9 cellular contexts compared by ENCODE assay signal in genomic region chr10:30510932-30511700, GRCh38.
DNase-seq lines count a peak whose midpoint lies in the region; ATAC-seq and TF ChIP-seq lines count a peak whose summit lies in the region.
"Had no signal": no experiment of that assay in that cellular context is flagged by ENCODE, and none has a peak within 500 bp of the region (broad histone marks: within the 10 kb centered on the region; RNA-seq: fewer than 3 reads in every experiment).

No MANE protein-coding gene starts in this region.

- DNase-seq in activated CD8-positive, alpha-beta memory T cell treated with anti-CD3 and anti-CD28 coated beads, Interleukin-2, amount 10 ng/mL, durations not matched to agents 7 days and 5 days: no peak
- no peak for DNase-seq in activated CD8-positive, alpha-beta memory T cell treated with anti-CD3 and anti-CD28 coated beads, Interleukin-2, amount 50 U/mL, for 4 hours
- no peak for DNase-seq in activated T-helper 2 cell treated with anti-CD3 and anti-CD28 coated beads, Interferon-gamma antibody, Interleukin-2, Interleukin-4, amounts not matched to agents 10 μg/mL and 5 μg/mL and 100 μg/mL, durations not matched to agents 14 hours and 24 hours and 36 hours (ENCODE audit: low spot score)
- DNase-seq in suprapubic skin (ENCODE audit: low spot score in 2 of 2): no peak
- DNase-seq in activated effector memory CD4-positive, alpha-beta T cell treated with Interleukin-2 at 50 U/mL for 16 hours: no peak
- DNase-seq in SW480 (ENCODE audit: low spot score): no peak
- no peak for DNase-seq in NOMO-1 treated with DMSO at 0.1 percent for 48 hours (lab: John Stamatoyannopoulos, UW; ENCODE audit: unreplicated experiment)
- DNase-seq: pancreas had no signal

- H3K4me1 Mint-ChIP-seq in activated CD8-positive, alpha-beta memory T cell treated with anti-CD3 and anti-CD28 coated beads, Interleukin-2, amount 10 ng/mL, durations not matched to agents 7 days and 5 days: peaks cover 31% of the 10 kb centered on the region
- H3K4me1 Mint-ChIP-seq in activated T-helper 2 cell treated with anti-CD3 and anti-CD28 coated beads, Interferon-gamma antibody, Interleukin-2, Interleukin-4, amounts not matched to agents 10 μg/mL and 5 μg/mL and 100 μg/mL, durations not matched to agents 14 hours and 24 hours and 36 hours (ENCODE audit: low read depth): peaks cover 30% of the 10 kb centered on the region

- ATAC-seq in activated CD8-positive, alpha-beta memory T cell treated with anti-CD3 and anti-CD28 coated beads, Interleukin-2, amount 10 ng/mL, durations not matched to agents 7 days and 5 days: peak; percentile 46
- ATAC-seq in HG03039 (IDR thresholded peaks at IDR 0.05; ENCODE audit: unreplicated experiment): peak; percentile 21

- H3K27ac ChIP-seq in suprapubic skin: peak overlapping the region; percentile 30

- no peaks in the 10 kb centered on the region for H3K36me3 ChIP-seq in suprapubic skin
- H3K36me3 ChIP-seq: pancreas had no signal

- no peaks in the 10 kb centered on the region for H3K9me3 ChIP-seq in suprapubic skin
- H3K9me3 ChIP-seq: pancreas had no signal

- peaks cover 3% of the 10 kb centered on the region for H3K36me3 Mint-ChIP-seq in activated CD8-positive, alpha-beta memory T cell treated with anti-CD3 and anti-CD28 coated beads, Interleukin-2, amount 10 ng/mL, durations not matched to agents 7 days and 5 days
- no peaks in the 10 kb centered on the region for H3K36me3 Mint-ChIP-seq in activated T-helper 2 cell treated with anti-CD3 and anti-CD28 coated beads, Interferon-gamma antibody, Interleukin-2, Interleukin-4, amounts not matched to agents 10 μg/mL and 5 μg/mL and 100 μg/mL, durations not matched to agents 14 hours and 24 hours and 36 hours (ENCODE audit: low read depth)

- H3K27me3 Mint-ChIP-seq in activated CD8-positive, alpha-beta memory T cell treated with anti-CD3 and anti-CD28 coated beads, Interleukin-2, amount 10 ng/mL, durations not matched to agents 7 days and 5 days: no peaks in the 10 kb centered on the region
- no peaks in the 10 kb centered on the region for H3K27me3 Mint-ChIP-seq in activated T-helper 2 cell treated with anti-CD3 and anti-CD28 coated beads, Interferon-gamma antibody, Interleukin-2, Interleukin-4, amounts not matched to agents 10 μg/mL and 5 μg/mL and 100 μg/mL, durations not matched to agents 14 hours and 24 hours and 36 hours (ENCODE audit: low read depth)

- CTCF ChIA-PET in activated CD8-positive, alpha-beta memory T cell treated with anti-CD3 and anti-CD28 coated beads, Interleukin-2, amount 10 ng/mL, durations not matched to agents 7 days and 5 days (lab: Charles Lee): interaction anchor here (0.8 to 1.9 kb wide), 6 partner anchors 9 to 23 kb away, joined by 3 to 5 read pairs (median 4); no protein-coding TSS in a partner anchor

- H3K27ac Mint-ChIP-seq in activated CD8-positive, alpha-beta memory T cell treated with anti-CD3 and anti-CD28 coated beads, Interleukin-2, amount 10 ng/mL, durations not matched to agents 7 days and 5 days: peak overlapping the region; percentile 16
- peak overlapping the region; percentile 62 for H3K27ac Mint-ChIP-seq in activated T-helper 2 cell treated with anti-CD3 and anti-CD28 coated beads, Interferon-gamma antibody, Interleukin-2, Interleukin-4, amounts not matched to agents 10 μg/mL and 5 μg/mL and 100 μg/mL, durations not matched to agents 14 hours and 24 hours and 36 hours

- intact Hi-C loops in activated T-helper 2 cell treated with anti-CD3 and anti-CD28 coated beads, Interferon-gamma antibody, Interleukin-2, Interleukin-4, amounts not matched to agents 10 μg/mL and 5 μg/mL and 100 μg/mL, durations not matched to agents 14 hours and 24 hours and 36 hours (cut with micrococcal nuclease): loop anchor here (1.0 kb wide), 3 partner anchors 9 to 74 kb away; no protein-coding TSS in a partner anchor

- no peak overlapping the region for H3K4me3 ChIP-seq in suprapubic skin
- H3K4me3 ChIP-seq: pancreas had no signal

- H3K4me3 Mint-ChIP-seq in activated CD8-positive, alpha-beta memory T cell treated with anti-CD3 and anti-CD28 coated beads, Interleukin-2, amount 10 ng/mL, durations not matched to agents 7 days and 5 days: no peak overlapping the region
- no peak overlapping the region for H3K4me3 Mint-ChIP-seq in activated T-helper 2 cell treated with anti-CD3 and anti-CD28 coated beads, Interferon-gamma antibody, Interleukin-2, Interleukin-4, amounts not matched to agents 10 μg/mL and 5 μg/mL and 100 μg/mL, durations not matched to agents 14 hours and 24 hours and 36 hours (ENCODE audit: low read depth)

- WGBS in suprapubic skin: 53% methylated on average over 4 of the region's 4 CpGs

- no peak for TF ChIP-seq POLR2A in suprapubic skin (IDR thresholded peaks at IDR 0.05)

- TF ChIP-seq CTCF in suprapubic skin (IDR thresholded peaks at IDR 0.05): no peak

- TF ChIP-seq EP300 in suprapubic skin (IDR thresholded peaks at IDR 0.05): no peak

- peaks cover 6% of the 10 kb centered on the region for H3K4me1 ChIP-seq in suprapubic skin
- H3K4me1 ChIP-seq: pancreas had no signal

- H3K27me3 ChIP-seq in suprapubic skin: no peaks in the 10 kb centered on the region
- H3K27me3 ChIP-seq: pancreas had no signal

- no peaks in the 10 kb centered on the region for H3K9me3 Mint-ChIP-seq in activated CD8-positive, alpha-beta memory T cell treated with anti-CD3 and anti-CD28 coated beads, Interleukin-2, amount 10 ng/mL, durations not matched to agents 7 days and 5 days (ENCODE audit: low read depth)
- H3K9me3 Mint-ChIP-seq in activated T-helper 2 cell treated with anti-CD3 and anti-CD28 coated beads, Interferon-gamma antibody, Interleukin-2, Interleukin-4, amounts not matched to agents 10 μg/mL and 5 μg/mL and 100 μg/mL, durations not matched to agents 14 hours and 24 hours and 36 hours: no peaks in the 10 kb centered on the region
